ENCODE assay signal across 9 cellular contexts in the genomic region with DNA sequence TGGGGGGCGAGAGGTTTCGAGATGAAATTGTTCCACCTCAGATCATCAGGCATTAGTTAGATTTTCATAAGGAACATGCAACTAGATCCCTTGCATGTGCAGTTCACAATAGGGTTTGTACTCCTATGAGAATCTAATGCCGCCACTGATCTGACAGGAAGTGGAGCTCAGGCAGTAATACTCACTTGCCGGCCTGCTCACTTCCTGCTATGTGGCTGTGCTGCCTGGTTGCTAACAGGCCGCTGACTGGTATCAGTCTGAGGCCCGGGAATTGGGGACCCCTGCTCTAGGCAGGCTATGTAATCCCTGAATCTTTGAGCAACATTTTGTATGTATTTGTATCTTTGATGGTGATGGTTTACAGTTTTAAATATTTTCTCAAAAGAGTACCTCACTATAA. TPM values are rescaled to one million over a fixed set of nuclear protein-coding genes. Genes with fewer than 3 reads are reported as not detected.
DNase-seq lines count a peak whose midpoint lies in the region; ATAC-seq and TF ChIP-seq lines count a peak whose summit lies in the region.
"Had no signal": no experiment of that assay in that cellular context is flagged by ENCODE, and none has a peak within 500 bp of the region (broad histone marks: within the 10 kb centered on the region; RNA-seq: fewer than 3 reads in every experiment).

No MANE protein-coding gene starts in this region.

- H2AFZ ChIP-seq in Loucy (ENCODE audit: low read length) = peak overlapping the region; percentile 49
- H2AFZ ChIP-seq in PC-9 = no peak overlapping the region

- H4K20me1 ChIP-seq in Loucy (ENCODE audit: insufficient read depth, low read length, poor library complexity, severe bottlenecking) (no peaks in the 10 kb centered on the region), PC-9 (ENCODE audit: insufficient read depth) (no peaks in the 10 kb centered on the region)

- H3F3A ChIP-seq in Loucy (ENCODE audit: low read depth) (no peaks in the 10 kb centered on the region), PC-9 (ENCODE audit: insufficient read depth, low read depth) (no peaks in the 10 kb centered on the region)

- peak overlapping the region; percentile 67 for H3K9ac ChIP-seq in Loucy (ENCODE audit: low read depth, low read length, poor library complexity, severe bottlenecking)

- no peaks in the 10 kb centered on the region for H3K27me3 ChIP-seq in Loucy (ENCODE audit: insufficient read depth, low read length, poor library complexity, severe bottlenecking)
- no peaks in the 10 kb centered on the region for H3K27me3 ChIP-seq in PC-9 (ENCODE audit: insufficient read depth, low read depth)

- peaks cover 51% of the 10 kb centered on the region for H3K36me3 Mint-ChIP-seq in activated CD8-positive, alpha-beta T cell treated with anti-CD3 and anti-CD28 coated beads for 36 hours (ENCODE audit: low read depth)
- peaks cover 33% of the 10 kb centered on the region for H3K36me3 Mint-ChIP-seq in effector memory CD8-positive, alpha-beta T cell (ENCODE audit: insufficient read depth)
- peaks cover 37% of the 10 kb centered on the region for H3K36me3 Mint-ChIP-seq in mesothelial cell of epicardium

- H3K36me3 ChIP-seq in Loucy (ENCODE audit: insufficient read depth, low read length) = peaks cover 71% of the 10 kb centered on the region; the same call in 1 of the 2 replicates
- H3K36me3 ChIP-seq in PC-9 (ENCODE audit: low read depth) = no peaks in the 10 kb centered on the region

- peak; percentile 60 for DNase-seq in activated CD8-positive, alpha-beta T cell treated with anti-CD3 and anti-CD28 coated beads for 36 hours
- peak; percentile 31 to 52 (median 39) for DNase-seq in effector memory CD8-positive, alpha-beta T cell
- peak; percentile 7 to 28 (median 22) for DNase-seq in stimulated activated CD4-positive, alpha-beta T cell treated with anti-CD3 and anti-CD28 coated beads, TNF-alpha, amount 100 ng/mL, for 4 hours (ENCODE audit: low read depth in 3 of 3)
- DNase-seq in DMS153 (lab: John Stamatoyannopoulos, UW) (no peak), mesothelial cell of epicardium (ENCODE audit: low spot score in 2 of 2, unreplicated experiment in 2 of 2) (no peak), PC-9 (no peak)

- H3K4me1 ChIP-seq in Loucy (ENCODE audit: insufficient read depth, low read length, poor library complexity, severe bottlenecking) (peaks cover 11% of the 10 kb centered on the region), PC-9 (replicated peaks; ENCODE audit: insufficient read depth) (no peaks in the 10 kb centered on the region)

- H3K9me3 Mint-ChIP-seq in activated CD8-positive, alpha-beta T cell treated with anti-CD3 and anti-CD28 coated beads for 36 hours = no peaks in the 10 kb centered on the region
- H3K9me3 Mint-ChIP-seq in effector memory CD8-positive, alpha-beta T cell = no peaks in the 10 kb centered on the region
- no peaks in the 10 kb centered on the region for H3K9me3 Mint-ChIP-seq in mesothelial cell of epicardium

- CTCF ChIA-PET in activated CD8-positive, alpha-beta T cell treated with anti-CD3 and anti-CD28 coated beads for 36 hours (lab: Charles Lee) = interaction anchor here (1.0 to 2.1 kb wide), 6 partner anchors 52 to 219 kb away, joined by 3 to 6 read pairs (median 4); partner anchors contain the start of gene STX12
- CTCF ChIA-PET in PC-9 (lab: Charles Lee) = no interaction called here

- ATAC-seq in activated CD8-positive, alpha-beta T cell treated with anti-CD3 and anti-CD28 coated beads for 36 hours = peak; percentile 89
- peak; percentile 94 for ATAC-seq in effector memory CD8-positive, alpha-beta T cell (replicated peaks)
- no peak for ATAC-seq in GM19395 (IDR thresholded peaks at IDR 0.05; ENCODE audit: unreplicated experiment)
- ATAC-seq: sciatic nerve had no signal

- TF ChIP-seq CTCF in Loucy (conservative IDR thresholded peaks at IDR 0.05; ENCODE audit: low read length) = no peak
- TF ChIP-seq CTCF in activated CD8-positive, alpha-beta T cell treated with anti-CD3 and anti-CD28 coated beads for 36 hours (IDR thresholded peaks at IDR 0.05) = no peak
- TF ChIP-seq CTCF in mesothelial cell of epicardium (IDR thresholded peaks at IDR 0.05; ENCODE audit: unreplicated experiment) = no peak
- no peak for TF ChIP-seq CTCF in PC-9 (conservative IDR thresholded peaks at IDR 0.05)

- H3K79me2 ChIP-seq in Loucy (ENCODE audit: insufficient read depth, low read length) (no peaks in the 10 kb centered on the region), PC-9 (ENCODE audit: low read depth) (no peaks in the 10 kb centered on the region)

- no TSS peak for BruUV-seq in PC-9 (replicated peaks; lab: Mats Ljungman, UMichigan)

- H3K4me3 Mint-ChIP-seq in activated CD8-positive, alpha-beta T cell treated with anti-CD3 and anti-CD28 coated beads for 36 hours = no peak overlapping the region
- H3K4me3 Mint-ChIP-seq in effector memory CD8-positive, alpha-beta T cell = peak overlapping the region; percentile 25 to 31
- no peak overlapping the region for H3K4me3 Mint-ChIP-seq in mesothelial cell of epicardium

- H3K4me3 ChIP-seq in Loucy (ENCODE audit: low read length, poor library complexity, severe bottlenecking) = no peak overlapping the region
- H3K4me3 ChIP-seq in PC-9 = no peak overlapping the region

- POLR2A ChIA-PET in activated CD8-positive, alpha-beta T cell treated with anti-CD3 and anti-CD28 coated beads for 36 hours (lab: Charles Lee) = interaction anchor here (0.9 kb wide), 1 partner anchor 10 kb away, joined by 4 read pairs; no protein-coding TSS in a partner anchor
- POLR2A ChIA-PET in PC-9 (lab: Charles Lee; ENCODE audit: unreplicated experiment) = no interaction called here

- no peak overlapping the region for H3K27ac ChIP-seq in PC-9

- H3K4me2 ChIP-seq in Loucy (ENCODE audit: low read depth, low read length, poor library complexity, severe bottlenecking) (peak overlapping the region; percentile 53), PC-9 (no peak overlapping the region)

- peaks cover 25% of the 10 kb centered on the region for H3K4me1 Mint-ChIP-seq in activated CD8-positive, alpha-beta T cell treated with anti-CD3 and anti-CD28 coated beads for 36 hours (ENCODE audit: low read depth)
- peaks cover 15 to 33% of the 10 kb centered on the region in 2 donors for H3K4me1 Mint-ChIP-seq in effector memory CD8-positive, alpha-beta T cell (ENCODE audit: low read depth in 2 of 2)
- H3K4me1 Mint-ChIP-seq in mesothelial cell of epicardium = no peaks in the 10 kb centered on the region

- no peaks in the 10 kb centered on the region for H3K27me3 Mint-ChIP-seq in activated CD8-positive, alpha-beta T cell treated with anti-CD3 and anti-CD28 coated beads for 36 hours
- no peaks in the 10 kb centered on the region for H3K27me3 Mint-ChIP-seq in effector memory CD8-positive, alpha-beta T cell
- no peaks in the 10 kb centered on the region for H3K27me3 Mint-ChIP-seq in mesothelial cell of epicardium (ENCODE audit: low read depth)

- peak overlapping the region; percentile 82 for H3K27ac Mint-ChIP-seq in activated CD8-positive, alpha-beta T cell treated with anti-CD3 and anti-CD28 coated beads for 36 hours
- H3K27ac Mint-ChIP-seq in effector memory CD8-positive, alpha-beta T cell = peak overlapping the region; percentile 88 to 93
- H3K27ac Mint-ChIP-seq in mesothelial cell of epicardium = no peak overlapping the region

- H3K9me2 ChIP-seq in Loucy (replicated peaks; ENCODE audit: low read depth, low read length) = no peaks in the 10 kb centered on the region
- H3K9me2 ChIP-seq in PC-9 (ENCODE audit: insufficient read depth) = no peaks in the 10 kb centered on the region

- intact Hi-C loops in activated CD8-positive, alpha-beta T cell treated with anti-CD3 and anti-CD28 coated beads for 36 hours (cut with micrococcal nuclease) = no loop called here
- intact Hi-C loops in PC-9 (cut with micrococcal nuclease; ENCODE audit: unreplicated experiment) = loop anchor here (10.0 kb wide), 1 partner anchor 213 kb away; no protein-coding TSS in a partner anchor

- H3K9me3 ChIP-seq in Loucy (ENCODE audit: insufficient read depth, low read depth, low read length) = no peaks in the 10 kb centered on the region
- H3K9me3 ChIP-seq in PC-9 (ENCODE audit: insufficient read depth, low read depth) = no peaks in the 10 kb centered on the region

RNA-seq across cellular contexts. Expression of gene XKR8, which starts 32.5 kb away (rescaled TPM):
- 1 to 10 TPM; 3.4 to 3.6 TPM for total RNA-seq in activated CD8-positive, alpha-beta T cell treated with anti-CD3 and anti-CD28 coated beads for 36 hours
- total RNA-seq in mesothelial cell of epicardium (13.8 to 14.5 TPM (median 14.4 TPM) in 3 replicates), PC-9 (2021) (4.9 and 5.7 TPM in 2 replicates)

RNA-seq across cellular contexts. Expression of gene SMPDL3B, which starts 57.5 kb away (rescaled TPM):
- total RNA-seq in activated CD8-positive, alpha-beta T cell treated with anti-CD3 and anti-CD28 coated beads for 36 hours = under 1 TPM; 0.27 to 0.38 TPM
- total RNA-seq in mesothelial cell of epicardium = 7.4 to 8.8 TPM (median 8.4 TPM) in 3 replicates
- 26.5 and 29.2 TPM in 2 replicates for total RNA-seq in PC-9 (2021)

Comparison
In these comparisons a context has a peak if more than half of its experiments do, and no peak if none do; other contexts are left out.
1. DNase-seq: peak in activated CD8-positive, alpha-beta T cell treated with anti-CD3 and anti-CD28 coated beads for 36 hours (single experiment), effector memory CD8-positive, alpha-beta T cell (3 of 3) and stimulated activated CD4-positive, alpha-beta T cell treated with anti-CD3 and anti-CD28 coated beads, TNF-alpha, amount 100 ng/mL, for 4 hours (3 of 3); none in DMS153 (single experiment), mesothelial cell of epicardium (0 of 2) and PC-9 (0 of 2).
2. H3K4me3 Mint-ChIP-seq: peak in effector memory CD8-positive, alpha-beta T cell (2 of 2); none in activated CD8-positive, alpha-beta T cell treated with anti-CD3 and anti-CD28 coated beads for 36 hours (single experiment) and mesothelial cell of epicardium (single experiment).